Comparison of ENCODE assay signal across 8 cellular contexts in genomic region chr13:97432917-97433726, GRCh38. TPM values are rescaled to one million over a fixed set of nuclear protein-coding genes. Genes with fewer than 3 reads are reported as not detected.
DNase-seq lines count a peak whose midpoint lies in the region; ATAC-seq and FAIRE-seq lines count a peak whose summit lies in the region.

No MANE protein-coding gene starts in this region.

- H3K27me3 Mint-ChIP-seq in activated CD8-positive, alpha-beta memory T cell treated with anti-CD3 and anti-CD28 coated beads, Interleukin-2, amount 10 ng/mL, durations not matched to agents 7 days and 5 days: peaks cover 8% of the 10 kb centered on the region
- H3K27me3 Mint-ChIP-seq in effector memory CD8-positive, alpha-beta T cell: no peaks in the 10 kb centered on the region

- peak overlapping the region; percentile 100 for H3K27ac Mint-ChIP-seq in activated CD8-positive, alpha-beta memory T cell treated with anti-CD3 and anti-CD28 coated beads, Interleukin-2, amount 10 ng/mL, durations not matched to agents 7 days and 5 days
- H3K27ac Mint-ChIP-seq in effector memory CD8-positive, alpha-beta T cell: peak overlapping the region; percentile 95 to 100

- peak overlapping the region; percentile 93 for H3K4me3 Mint-ChIP-seq in activated CD8-positive, alpha-beta memory T cell treated with anti-CD3 and anti-CD28 coated beads, Interleukin-2, amount 10 ng/mL, durations not matched to agents 7 days and 5 days
- peak overlapping the region; percentile 81 to 99 for H3K4me3 Mint-ChIP-seq in effector memory CD8-positive, alpha-beta T cell

- peaks cover 32% of the 10 kb centered on the region for H3K4me1 Mint-ChIP-seq in activated CD8-positive, alpha-beta memory T cell treated with anti-CD3 and anti-CD28 coated beads, Interleukin-2, amount 10 ng/mL, durations not matched to agents 7 days and 5 days
- H3K4me1 Mint-ChIP-seq in effector memory CD8-positive, alpha-beta T cell (ENCODE audit: low read depth in 2 of 2): peaks cover 7 to 37% of the 10 kb centered on the region in 2 donors

- no peaks in the 10 kb centered on the region for H3K9me3 Mint-ChIP-seq in activated CD8-positive, alpha-beta memory T cell treated with anti-CD3 and anti-CD28 coated beads, Interleukin-2, amount 10 ng/mL, durations not matched to agents 7 days and 5 days (ENCODE audit: low read depth)
- no peaks in the 10 kb centered on the region for H3K9me3 Mint-ChIP-seq in effector memory CD8-positive, alpha-beta T cell

- H3K36me3 Mint-ChIP-seq in activated CD8-positive, alpha-beta memory T cell treated with anti-CD3 and anti-CD28 coated beads, Interleukin-2, amount 10 ng/mL, durations not matched to agents 7 days and 5 days: peaks cover 11% of the 10 kb centered on the region
- H3K36me3 Mint-ChIP-seq in effector memory CD8-positive, alpha-beta T cell (ENCODE audit: insufficient read depth): peaks cover 15% of the 10 kb centered on the region

- ATAC-seq in GM21381 (IDR thresholded peaks at IDR 0.05; ENCODE audit: unreplicated experiment): peak; percentile 72
- peak; percentile 81 for ATAC-seq in activated CD8-positive, alpha-beta memory T cell treated with anti-CD3 and anti-CD28 coated beads, Interleukin-2, amount 10 ng/mL, durations not matched to agents 7 days and 5 days
- ATAC-seq in effector memory CD8-positive, alpha-beta T cell (replicated peaks): peak; percentile 74

- peak; percentile 81 for FAIRE-seq in HTR-8/SVneo (lab: Jason Lieb, UNC)

- CTCF ChIA-PET in activated CD8-positive, alpha-beta memory T cell treated with anti-CD3 and anti-CD28 coated beads, Interleukin-2, amount 10 ng/mL, durations not matched to agents 7 days and 5 days (lab: Charles Lee): interaction anchor here (0.6 to 1.9 kb wide), 6 partner anchors 18 to 935 kb away, joined by 3 to 4 read pairs (median 3); partner anchors contain the start of gene MBNL2

- DNase-seq in COR-L47 (lab: John Stamatoyannopoulos, UW) (peak; percentile 100), HTR-8/SVneo (ENCODE audit: insufficient read length, low spot score) (peak; percentile 84), NOMO-1 treated with DMSO at 0.1 percent for 48 hours (lab: John Stamatoyannopoulos, UW; ENCODE audit: unreplicated experiment) (peak; percentile 100), medulla oblongata (ENCODE audit: extremely low spot score) (peak; percentile 100)
- DNase-seq in activated CD8-positive, alpha-beta memory T cell treated with anti-CD3 and anti-CD28 coated beads, Interleukin-2, amount 10 ng/mL, durations not matched to agents 7 days and 5 days: peak; percentile 99
- peak; percentile 99 to 100 (median 100) for DNase-seq in effector memory CD8-positive, alpha-beta T cell
- peak; percentile 94 to 97 (median 97) for DNase-seq in stimulated activated CD4-positive, alpha-beta T cell treated with anti-CD3 and anti-CD28 coated beads, TNF-alpha, amount 100 ng/mL, for 48 hours (ENCODE audit: low read depth in 3 of 3)

RNA-seq across cellular contexts. Expression of gene RAP2A, which starts 0.8 kb away (rescaled TPM):
- 10 to 100 TPM; 39.2 to 45.2 TPM for total RNA-seq in activated CD8-positive, alpha-beta memory T cell treated with anti-CD3 and anti-CD28 coated beads, Interleukin-2, amount 10 ng/mL, durations not matched to agents 7 days and 5 days

Comparison
In these comparisons a context has a peak if more than half of its experiments do, and no peak if none do; other contexts are left out.
1. Peak in every context shown above with its lines: DNase-seq and ATAC-seq.